Comparison of ENCODE assay signal across 25 cellular contexts in genomic region chr2:75488157-75488556, GRCh38.
"Had no signal": no experiment of that assay in that cellular context is flagged by ENCODE, and none has a peak within 500 bp of the region (broad histone marks: within the 10 kb centered on the region; RNA-seq: fewer than 3 reads in every experiment).

No MANE protein-coding gene starts in this region.

- H3K27ac ChIP-seq: suprapubic skin, testis, thoracic aorta, thyroid gland, tibial artery, tibial nerve, transverse colon, upper lobe of left lung, upper lobe of right lung, uterus, vagina had no signal

- ATAC-seq: stimulated activated effector memory CD8-positive, alpha-beta T cell treated with anti-CD3 and anti-CD28 coated beads, Interleukin-12 subunit alpha, Interleukin-12 subunit beta, amount 100 ng/mL, for 72 hours; stimulated activated memory B cell treated with anti-CD40 and anti-IgM and Interleukin-4, amounts not matched to agents 10 μg/mL and 1 μg/mL and 100 μg/mL, for 72 hours; stimulated activated naive B cell treated with anti-CD40 and anti-IgM and Interleukin-4, amounts not matched to agents 10 μg/mL and 1 μg/mL and 100 μg/mL, for 72 hours; stimulated activated naive CD8-positive, alpha-beta T cell treated with anti-CD3 and anti-CD28 coated beads, Interleukin-15, amount 100 ng/mL, for 72 hours; stimulated activated naive CD8-positive, alpha-beta T cell treated with anti-CD3 and anti-CD28 coated beads, Interleukin-15, Interleukin-2, amounts not matched to agents 100 U/mL and 50 U/mL, for 24 hours; upper lobe of right lung had no signal

- H3K4me3 ChIP-seq: suprapubic skin, testis, thoracic aorta, thyroid gland, tibial artery, tibial nerve, transverse colon, upper lobe of left lung, upper lobe of right lung, uterus, vagina had no signal

- H3K4me1 ChIP-seq: suprapubic skin, testis, thyroid gland, tibial artery, tibial nerve, transverse colon, upper lobe of left lung, upper lobe of right lung, uterus, vagina had no signal

- H3K36me3 ChIP-seq: suprapubic skin, thoracic aorta, tibial artery, tibial nerve, transverse colon, upper lobe of left lung, upper lobe of right lung, uterus, vagina had no signal

- DNase-seq: stimulated activated CD4-positive, alpha-beta T cell treated with anti-CD3 and anti-CD28 coated beads, Interleukin-2, amount 100 ng/mL, for 48 hours; stimulated activated CD4-positive, alpha-beta T cell treated with anti-CD3 and anti-CD28 coated beads, Interleukin-4, amount 100 ng/mL, for 1 hour; stimulated activated CD4-positive, alpha-beta T cell treated with anti-CD3 and anti-CD28 coated beads, Interleukin-4, amount 100 ng/mL, for 24 hours; stimulated activated CD4-positive, alpha-beta T cell treated with anti-CD3 and anti-CD28 coated beads, Interleukin-4, amount 100 ng/mL, for 4 hours; stimulated activated CD8-positive, alpha-beta memory T cell treated with anti-CD3 and anti-CD28 coated beads, Interleukin-4, amount 100 ng/mL, for 48 hours; stimulated activated naive B cell treated with anti-CD40 and anti-IgM and Interleukin-4, amounts not matched to agents 10 μg/mL and 1 μg/mL and 100 μg/mL, for 72 hours; stimulated activated naive CD4-positive, alpha-beta T cell; stimulated activated naive CD4-positive, alpha-beta T cell treated with Interleukin-2 at 50 U/mL for 16 hours; stimulated activated naive CD8-positive, alpha-beta T cell treated with anti-CD3 and anti-CD28 coated beads, Interleukin-15, amount 100 ng/mL, for 72 hours; stimulated activated naive CD8-positive, alpha-beta T cell treated with anti-CD3 and anti-CD28 coated beads, Interleukin-15, Interleukin-2, amounts not matched to agents 100 U/mL and 50 U/mL, for 24 hours; substantia nigra; testis; thyroid gland; tibial artery; transverse colon; upper lobe of left lung; upper lobe of right lung; uterus had no signal

- H3K27me3 ChIP-seq: suprapubic skin, testis, thyroid gland, tibial nerve, transverse colon, upper lobe of left lung, upper lobe of right lung, uterus, vagina had no signal

- H3K9me3 ChIP-seq: suprapubic skin, testis, thoracic aorta, thyroid gland, tibial artery, tibial nerve, transverse colon, upper lobe of left lung, upper lobe of right lung, uterus, vagina had no signal

- FAIRE-seq: urothelium cell line had no signal
